Comparison of ENCODE assay signal across 1 cellular context in genomic region chr19:48874309-48875135, GRCh38.
TF ChIP-seq lines count a peak whose summit lies in the region.

No MANE protein-coding gene starts in this region.

TF ChIP-seq in K562, 482 proteins besides CTCF, POLR2A, EP300 and RAD21 (continued from another document and continues in another):
- TF ChIP-seq TBP (optimal IDR thresholded peaks at IDR 0.05; ENCODE audit: low read depth, low read length) (no peak), ZNF518B (CRISPR knock-in tag; IDR thresholded peaks at IDR 0.05) (no peak), GABPB1 (CRISPR knock-in tag; IDR thresholded peaks at IDR 0.05) (no peak), EHMT2 (IDR thresholded peaks at IDR 0.05) (no peak), ZNF174 (CRISPR knock-in tag; IDR thresholded peaks at IDR 0.05) (no peak), PRMT5 (CRISPR knock-in tag; IDR thresholded peaks at IDR 0.05) (no peak), ZNF217 (CRISPR knock-in tag; IDR thresholded peaks at IDR 0.05) (no peak), ZNF778 (CRISPR knock-in tag; IDR thresholded peaks at IDR 0.05) (no peak), ESRRB (CRISPR knock-in tag; IDR thresholded peaks at IDR 0.05; ENCODE audit: borderline replicate concordance) (no peak), ETV6 (IDR thresholded peaks at IDR 0.05; ENCODE audit: borderline replicate concordance in 1 of 2, low read depth in 2 of 2, low read length in 1 of 2) (no peak; a peak in 1 of 4 replicates), ETV6 (CRISPR knock-in tag; IDR thresholded peaks at IDR 0.05; ENCODE audit: borderline replicate concordance) (no peak), ZNF134 (CRISPR knock-in tag; conservative IDR thresholded peaks at IDR 0.05) (no peak), SMARCE1 (IDR thresholded peaks at IDR 0.05) (no peak; the same call in 1 of the 2 replicates), GATA2 (CRISPR knock-in tag; IDR thresholded peaks at IDR 0.05) (no peak), ZNF75A (CRISPR knock-in tag; IDR thresholded peaks at IDR 0.05) (no peak), CHD1 (IDR thresholded peaks at IDR 0.05; ENCODE audit: low read length) (peak; percentile 32), POU5F1 (IDR thresholded peaks at IDR 0.05; ENCODE audit: borderline replicate concordance, low read depth, low read length, partially characterized antibody) (no peak), CCAR2 (IDR thresholded peaks at IDR 0.05; ENCODE audit: low read depth, low read length) (no peak), FOXK2 (conservative IDR thresholded peaks at IDR 0.05 in 1 of 2, IDR thresholded peaks at IDR 0.05 in 1 of 2; ENCODE audit: low read depth in 2 of 2) (no peak), SAP30 (IDR thresholded peaks at IDR 0.05; ENCODE audit: borderline replicate concordance, insufficient read depth, low read depth, low read length, poor library complexity, severe bottlenecking) (no peak), ZNF318 (IDR thresholded peaks at IDR 0.05; ENCODE audit: borderline replicate concordance in 1 of 2, low read depth in 1 of 2) (no peak), BCL6 (CRISPR knock-in tag; IDR thresholded peaks at IDR 0.05) (no peak), GTF2F1 (IDR thresholded peaks at IDR 0.05; ENCODE audit: low read depth, low read length) (no peak), CHCHD3 (CRISPR knock-in tag; IDR thresholded peaks at IDR 0.05) (no peak), HDAC2 (IDR thresholded peaks at IDR 0.05) (no peak), GABPB2 (CRISPR knock-in tag; conservative IDR thresholded peaks at IDR 0.05) (no peak), HCFC1 (IDR thresholded peaks at IDR 0.05; ENCODE audit: low read depth, low read length) (no peak), MTF1 (CRISPR knock-in tag; IDR thresholded peaks at IDR 0.05; ENCODE audit: borderline replicate concordance) (no peak), MECOM (CRISPR knock-in tag; IDR thresholded peaks at IDR 0.05) (peak; percentile 75; the same call in 1 of the 2 replicates), CLOCK (CRISPR knock-in tag; IDR thresholded peaks at IDR 0.05; ENCODE audit: borderline replicate concordance) (no peak), SAFB2 (IDR thresholded peaks at IDR 0.05; ENCODE audit: borderline replicate concordance, low read depth, low read length, severe bottlenecking) (no peak), MCM3 (IDR thresholded peaks at IDR 0.05) (no peak), KHSRP (IDR thresholded peaks at IDR 0.05) (no peak), RB1 (IDR thresholded peaks at IDR 0.05; ENCODE audit: low read depth) (no peak), ZFP36 (IDR thresholded peaks at IDR 0.05; ENCODE audit: low read depth, low read length, partially characterized antibody) (no peak), NR4A1 (CRISPR knock-in tag; IDR thresholded peaks at IDR 0.05) (no peak), NR4A1 (tag; IDR thresholded peaks at IDR 0.05) (no peak), SREBF2 (CRISPR knock-in tag; IDR thresholded peaks at IDR 0.05) (no peak), CAMTA2 (CRISPR knock-in tag; conservative IDR thresholded peaks at IDR 0.05) (no peak), ZBTB8A (IDR thresholded peaks at IDR 0.05; ENCODE audit: partially characterized antibody) (no peak), ZNF165 (CRISPR knock-in tag; IDR thresholded peaks at IDR 0.05; ENCODE audit: borderline replicate concordance) (no peak), ZNF347 (CRISPR knock-in tag; IDR thresholded peaks at IDR 0.05; ENCODE audit: low read depth) (no peak)
- TF ChIP-seq, protein P1, sequence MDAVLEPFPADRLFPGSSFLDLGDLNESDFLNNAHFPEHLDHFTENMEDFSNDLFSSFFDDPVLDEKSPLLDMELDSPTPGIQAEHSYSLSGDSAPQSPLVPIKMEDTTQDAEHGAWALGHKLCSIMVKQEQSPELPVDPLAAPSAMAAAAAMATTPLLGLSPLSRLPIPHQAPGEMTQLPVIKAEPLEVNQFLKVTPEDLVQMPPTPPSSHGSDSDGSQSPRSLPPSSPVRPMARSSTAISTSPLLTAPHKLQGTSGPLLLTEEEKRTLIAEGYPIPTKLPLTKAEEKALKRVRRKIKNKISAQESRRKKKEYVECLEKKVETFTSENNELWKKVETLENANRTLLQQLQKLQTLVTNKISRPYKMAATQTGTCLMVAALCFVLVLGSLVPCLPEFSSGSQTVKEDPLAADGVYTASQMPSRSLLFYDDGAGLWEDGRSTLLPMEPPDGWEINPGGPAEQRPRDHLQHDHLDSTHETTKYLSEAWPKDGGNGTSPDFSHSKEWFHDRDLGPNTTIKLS (IDR thresholded peaks at IDR 0.05; ENCODE audit: borderline replicate concordance, low read depth), result no peak
- TF ChIP-seq, protein P2, sequence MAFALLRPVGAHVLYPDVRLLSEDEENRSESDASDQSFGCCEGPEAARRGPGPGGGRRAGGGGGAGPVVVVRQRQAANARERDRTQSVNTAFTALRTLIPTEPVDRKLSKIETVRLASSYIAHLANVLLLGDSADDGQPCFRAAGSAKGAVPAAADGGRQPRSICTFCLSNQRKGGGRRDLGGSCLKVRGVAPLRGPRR (CRISPR knock-in tag; IDR thresholded peaks at IDR 0.05), result no peak
- TF ChIP-seq, protein P3, sequence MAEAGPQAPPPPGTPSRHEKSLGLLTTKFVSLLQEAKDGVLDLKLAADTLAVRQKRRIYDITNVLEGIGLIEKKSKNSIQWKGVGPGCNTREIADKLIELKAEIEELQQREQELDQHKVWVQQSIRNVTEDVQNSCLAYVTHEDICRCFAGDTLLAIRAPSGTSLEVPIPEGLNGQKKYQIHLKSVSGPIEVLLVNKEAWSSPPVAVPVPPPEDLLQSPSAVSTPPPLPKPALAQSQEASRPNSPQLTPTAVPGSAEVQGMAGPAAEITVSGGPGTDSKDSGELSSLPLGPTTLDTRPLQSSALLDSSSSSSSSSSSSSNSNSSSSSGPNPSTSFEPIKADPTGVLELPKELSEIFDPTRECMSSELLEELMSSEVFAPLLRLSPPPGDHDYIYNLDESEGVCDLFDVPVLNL (CRISPR knock-in tag; IDR thresholded peaks at IDR 0.05; ENCODE audit: low read depth), result no peak
- TF ChIP-seq, protein P4, sequence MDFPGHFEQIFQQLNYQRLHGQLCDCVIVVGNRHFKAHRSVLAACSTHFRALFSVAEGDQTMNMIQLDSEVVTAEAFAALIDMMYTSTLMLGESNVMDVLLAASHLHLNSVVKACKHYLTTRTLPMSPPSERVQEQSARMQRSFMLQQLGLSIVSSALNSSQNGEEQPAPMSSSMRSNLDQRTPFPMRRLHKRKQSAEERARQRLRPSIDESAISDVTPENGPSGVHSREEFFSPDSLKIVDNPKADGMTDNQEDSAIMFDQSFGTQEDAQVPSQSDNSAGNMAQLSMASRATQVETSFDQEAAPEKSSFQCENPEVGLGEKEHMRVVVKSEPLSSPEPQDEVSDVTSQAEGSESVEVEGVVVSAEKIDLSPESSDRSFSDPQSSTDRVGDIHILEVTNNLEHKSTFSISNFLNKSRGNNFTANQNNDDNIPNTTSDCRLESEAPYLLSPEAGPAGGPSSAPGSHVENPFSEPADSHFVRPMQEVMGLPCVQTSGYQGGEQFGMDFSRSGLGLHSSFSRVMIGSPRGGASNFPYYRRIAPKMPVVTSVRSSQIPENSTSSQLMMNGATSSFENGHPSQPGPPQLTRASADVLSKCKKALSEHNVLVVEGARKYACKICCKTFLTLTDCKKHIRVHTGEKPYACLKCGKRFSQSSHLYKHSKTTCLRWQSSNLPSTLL (IDR thresholded peaks at IDR 0.05), result no peak
- TF ChIP-seq, protein P5, sequence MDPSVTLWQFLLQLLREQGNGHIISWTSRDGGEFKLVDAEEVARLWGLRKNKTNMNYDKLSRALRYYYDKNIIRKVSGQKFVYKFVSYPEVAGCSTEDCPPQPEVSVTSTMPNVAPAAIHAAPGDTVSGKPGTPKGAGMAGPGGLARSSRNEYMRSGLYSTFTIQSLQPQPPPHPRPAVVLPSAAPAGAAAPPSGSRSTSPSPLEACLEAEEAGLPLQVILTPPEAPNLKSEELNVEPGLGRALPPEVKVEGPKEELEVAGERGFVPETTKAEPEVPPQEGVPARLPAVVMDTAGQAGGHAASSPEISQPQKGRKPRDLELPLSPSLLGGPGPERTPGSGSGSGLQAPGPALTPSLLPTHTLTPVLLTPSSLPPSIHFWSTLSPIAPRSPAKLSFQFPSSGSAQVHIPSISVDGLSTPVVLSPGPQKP (CRISPR knock-in tag; IDR thresholded peaks at IDR 0.05), result no peak
